In genomic region chr5:92353107-92354030, GRCh38 we compare ENCODE assay signal across 21 cellular contexts.
DNase-seq lines count a peak whose midpoint lies in the region; ATAC-seq and TF ChIP-seq lines count a peak whose summit lies in the region.
"Had no signal": no experiment of that assay in that cellular context is flagged by ENCODE, and none has a peak within 500 bp of the region (broad histone marks: within the 10 kb centered on the region; RNA-seq: fewer than 3 reads in every experiment).

No MANE protein-coding gene starts in this region.

- no peaks in the 10 kb centered on the region for H3K27me3 ChIP-seq in aorta (ENCODE audit: control insufficient read depth in 1 of 2, insufficient read depth in 2 of 2, low read length in 1 of 2)

- DNase-seq in A172 (ENCODE audit: low spot score), result peak; percentile 18
- peak; percentile 64 for DNase-seq in HCEC 1CT
- DNase-seq in SW480 (ENCODE audit: low spot score), result peak; percentile 79
- peak; percentile 18 for DNase-seq in fibroblast of pulmonary artery (ENCODE audit: low read depth)
- DNase-seq in C1 segment of cervical spinal cord (lab: John Stamatoyannopoulos, UW), result no peak
- no peak for DNase-seq in activated CD4-positive, CD25-positive, alpha-beta regulatory T cell (lab: John Stamatoyannopoulos, UW)
- DNase-seq in aorta, result no peak
- DNase-seq: activated CD4-positive, alpha-beta memory T cell treated with anti-CD3 and anti-CD28 coated beads, Interleukin-2, amount 10 ng/mL, durations not matched to agents 7 days and 5 days; activated T-cell treated with anti-CD3 and anti-CD28 coated beads, Interleukin-2, amount 50 U/mL, for 48 hours; caudate nucleus; CD4-positive, alpha-beta T cell; effector CD4-positive, alpha-beta T cell; left cardiac atrium; NCI-H1092; PC-9; retina; stimulated activated CD4-positive, alpha-beta T cell treated with anti-CD3 and anti-CD28 coated beads, Interleukin-2, amount 100 ng/mL, for 24 hours had no signal

- no peak overlapping the region for H3K27ac Mint-ChIP-seq in stimulated activated memory B cell treated with anti-CD40 and anti-IgM and Interleukin-4, amounts not matched to agents 10 μg/mL and 1 μg/mL and 100 μg/mL, for 72 hours
- H3K27ac Mint-ChIP-seq: activated CD4-positive, alpha-beta memory T cell treated with anti-CD3 and anti-CD28 coated beads, Interleukin-2, amount 10 ng/mL, durations not matched to agents 7 days and 5 days; activated naive CD8-positive, alpha-beta T cell; CD4-positive, alpha-beta T cell had no signal

- H3K9me3 ChIP-seq in aorta (ENCODE audit: control insufficient read depth, low read length), result peaks cover 4% of the 10 kb centered on the region

- H3K4me3 Mint-ChIP-seq in stimulated activated memory B cell treated with anti-CD40 and anti-IgM and Interleukin-4, amounts not matched to agents 10 μg/mL and 1 μg/mL and 100 μg/mL, for 72 hours, result no peak overlapping the region
- H3K4me3 Mint-ChIP-seq: activated CD4-positive, alpha-beta memory T cell treated with anti-CD3 and anti-CD28 coated beads, Interleukin-2, amount 10 ng/mL, durations not matched to agents 7 days and 5 days; activated naive CD8-positive, alpha-beta T cell; CD4-positive, alpha-beta T cell had no signal

- H3K9me3 Mint-ChIP-seq in stimulated activated memory B cell treated with anti-CD40 and anti-IgM and Interleukin-4, amounts not matched to agents 10 μg/mL and 1 μg/mL and 100 μg/mL, for 72 hours, result peaks cover 5% of the 10 kb centered on the region

- TF ChIP-seq CTCF in fibroblast of pulmonary artery (IDR thresholded peaks at IDR 0.05; ENCODE audit: low read length, missing control alignments), result no peak

- no peaks in the 10 kb centered on the region for H3K36me3 ChIP-seq in aorta (ENCODE audit: control insufficient read depth in 1 of 2, insufficient read depth in 2 of 2, low read length in 1 of 2)

- H3K4me3 ChIP-seq in fibroblast of pulmonary artery (replicated peaks; ENCODE audit: low read depth, low read length) (no peak overlapping the region), aorta (ENCODE audit: low read length in 2 of 2) (no peak overlapping the region)
- H3K4me3 ChIP-seq: K562, PC-9 had no signal

- no peaks in the 10 kb centered on the region for H3K36me3 Mint-ChIP-seq in stimulated activated memory B cell treated with anti-CD40 and anti-IgM and Interleukin-4, amounts not matched to agents 10 μg/mL and 1 μg/mL and 100 μg/mL, for 72 hours
- H3K36me3 Mint-ChIP-seq: activated naive CD8-positive, alpha-beta T cell had no signal

- H3K27ac ChIP-seq in aorta (ENCODE audit: low read depth in 1 of 2, low read length in 2 of 2), result no peak overlapping the region
- H3K27ac ChIP-seq: PC-9 had no signal

- intact Hi-C loops in aorta (cut with DNase I), result no loop called here

- H3K4me1 Mint-ChIP-seq in stimulated activated memory B cell treated with anti-CD40 and anti-IgM and Interleukin-4, amounts not matched to agents 10 μg/mL and 1 μg/mL and 100 μg/mL, for 72 hours, result no peaks in the 10 kb centered on the region
- H3K4me1 Mint-ChIP-seq: activated CD4-positive, alpha-beta memory T cell treated with anti-CD3 and anti-CD28 coated beads, Interleukin-2, amount 10 ng/mL, durations not matched to agents 7 days and 5 days had no signal

- H3K4me1 ChIP-seq in aorta (ENCODE audit: control insufficient read depth in 1 of 2, insufficient read depth in 2 of 2, low read length in 2 of 2), result no peaks in the 10 kb centered on the region

- WGBS in aorta, 2 donors, result 60 to 69% methylated on average over 5 of the region's 5 CpGs

- no peak for ATAC-seq in stimulated activated memory B cell treated with anti-CD40 and anti-IgM and Interleukin-4, amounts not matched to agents 10 μg/mL and 1 μg/mL and 100 μg/mL, for 72 hours
- ATAC-seq in aorta (ENCODE audit: low FRiP score), result no peak
- ATAC-seq: K562, left cardiac atrium, SK-N-SH treated with all-trans-retinoic acid at 6 μM for 48 hours had no signal

- H3K27me3 Mint-ChIP-seq in stimulated activated memory B cell treated with anti-CD40 and anti-IgM and Interleukin-4, amounts not matched to agents 10 μg/mL and 1 μg/mL and 100 μg/mL, for 72 hours, result no peaks in the 10 kb centered on the region
- H3K27me3 Mint-ChIP-seq: activated CD4-positive, alpha-beta memory T cell treated with anti-CD3 and anti-CD28 coated beads, Interleukin-2, amount 10 ng/mL, durations not matched to agents 7 days and 5 days; activated naive CD8-positive, alpha-beta T cell; CD4-positive, alpha-beta T cell had no signal

Comparison
In these comparisons a context has a peak if more than half of its experiments do, and no peak if none do; other contexts are left out.
1. DNase-seq: peak in A172 (single experiment), HCEC 1CT (single experiment), SW480 (single experiment) and fibroblast of pulmonary artery (single experiment); none in C1 segment of cervical spinal cord (0 of 14), activated CD4-positive, CD25-positive, alpha-beta regulatory T cell (0 of 4) and aorta (0 of 2).